ENCODE assay signal across 27 cellular contexts in genomic region chr5:60036539-60036938, GRCh38.
DNase-seq lines count a peak whose midpoint lies in the region; ATAC-seq and TF ChIP-seq lines count a peak whose summit lies in the region.
"Had no signal": no experiment of that assay in that cellular context is flagged by ENCODE, and none has a peak within 500 bp of the region (broad histone marks: within the 10 kb centered on the region; RNA-seq: fewer than 3 reads in every experiment).

No MANE protein-coding gene starts in this region.

- no peaks in the 10 kb centered on the region for H3K36me3 ChIP-seq in SJCRH30
- H3K36me3 ChIP-seq: heart right ventricle, neutrophil, upper lobe of right lung had no signal

- ATAC-seq in GM19467 (IDR thresholded peaks at IDR 0.05; ENCODE audit: unreplicated experiment) (no peak), HG03175 (IDR thresholded peaks at IDR 0.05; ENCODE audit: unreplicated experiment) (no peak)
- ATAC-seq: heart right ventricle, PC-3, Right ventricle myocardium inferior, upper lobe of right lung, WTC11 had no signal

- no peak overlapping the region for H3K27ac ChIP-seq in SJCRH30
- H3K27ac ChIP-seq: heart right ventricle, neutrophil, upper lobe of right lung had no signal

- no peaks in the 10 kb centered on the region for H3K27me3 Mint-ChIP-seq in progenitor cell of endocrine pancreas
- H3K27me3 Mint-ChIP-seq: activated naive CD4-positive, alpha-beta T cell treated with anti-CD3 and anti-CD28 coated beads, Interleukin-2, amount 10 ng/mL, durations not matched to agents 7 days and 5 days; CD4-positive, CD25-positive, alpha-beta regulatory T cell; memory B cell had no signal

- DNase-seq in NCI-H146 (lab: John Stamatoyannopoulos, UW): peak; percentile 1
- DNase-seq in NCI-H146 treated with DMSO at 0.1 percent for 48 hours (lab: John Stamatoyannopoulos, UW; ENCODE audit: unreplicated experiment): no peak
- peak; percentile 47 for DNase-seq in NCI-H2029 treated with DMSO at 0.1 percent for 48 hours (lab: John Stamatoyannopoulos, UW)
- peak; percentile 85 for DNase-seq in NCI-H774 (lab: John Stamatoyannopoulos, UW)
- no peak for DNase-seq in progenitor cell of endocrine pancreas (ENCODE audit: low spot score, unreplicated experiment)
- DNase-seq in SJCRH30: no peak
- DNase-seq: 8988T; activated naive CD4-positive, alpha-beta T cell treated with anti-CD3 and anti-CD28 coated beads, Interleukin-2, amount 10 ng/mL, durations not matched to agents 7 days and 5 days; amniotic stem cell; CD4-positive, CD25-positive, alpha-beta regulatory T cell; effector CD4-positive, alpha-beta T cell; heart right ventricle; NCI-H1694; NCI-H526; PC-3; small intestine; stimulated activated CD4-positive, alpha-beta T cell treated with anti-CD3 and anti-CD28 coated beads, Interleukin-1b, Interleukin-23, amount 100 ng/mL, for 48 hours; substantia nigra; SW 1271; T1000; upper lobe of right lung had no signal

- H3K4me1 ChIP-seq in SJCRH30: no peaks in the 10 kb centered on the region
- H3K4me1 ChIP-seq: heart right ventricle, upper lobe of right lung had no signal

- H3K36me3 Mint-ChIP-seq in progenitor cell of endocrine pancreas (ENCODE audit: insufficient read depth): peaks cover 1% of the 10 kb centered on the region
- H3K36me3 Mint-ChIP-seq: activated naive CD4-positive, alpha-beta T cell treated with anti-CD3 and anti-CD28 coated beads, Interleukin-2, amount 10 ng/mL, durations not matched to agents 7 days and 5 days; CD4-positive, CD25-positive, alpha-beta regulatory T cell; memory B cell had no signal

- H3K27ac Mint-ChIP-seq in progenitor cell of endocrine pancreas: peak overlapping the region; percentile 67
- H3K27ac Mint-ChIP-seq: activated naive CD4-positive, alpha-beta T cell treated with anti-CD3 and anti-CD28 coated beads, Interleukin-2, amount 10 ng/mL, durations not matched to agents 7 days and 5 days; CD4-positive, CD25-positive, alpha-beta regulatory T cell; memory B cell; WTC11 had no signal

- 0 out of 2 replicates have a peak, but pooled peaks cover 3% of the 10 kb centered on the region for H3K27me3 ChIP-seq in SJCRH30
- H3K27me3 ChIP-seq: heart right ventricle, neutrophil, upper lobe of right lung had no signal

- no peak overlapping the region for H3K4me3 ChIP-seq in SJCRH30
- H3K4me3 ChIP-seq: heart right ventricle, upper lobe of right lung had no signal

- H3K9me3 ChIP-seq in SJCRH30 (replicated peaks): 0 out of 2 replicates have a peak, but pooled peaks cover 3% of the 10 kb centered on the region
- H3K9me3 ChIP-seq: heart right ventricle, neutrophil, upper lobe of right lung had no signal

- H3K9me3 Mint-ChIP-seq in progenitor cell of endocrine pancreas (ENCODE audit: low read depth): peaks cover 4% of the 10 kb centered on the region
- H3K9me3 Mint-ChIP-seq: memory B cell had no signal

- peak overlapping the region; percentile 43 for H3K4me3 Mint-ChIP-seq in progenitor cell of endocrine pancreas (ENCODE audit: low read depth)
- H3K4me3 Mint-ChIP-seq: activated naive CD4-positive, alpha-beta T cell treated with anti-CD3 and anti-CD28 coated beads, Interleukin-2, amount 10 ng/mL, durations not matched to agents 7 days and 5 days; CD4-positive, CD25-positive, alpha-beta regulatory T cell; memory B cell; WTC11 had no signal

- peaks cover 28% of the 10 kb centered on the region for H3K4me1 Mint-ChIP-seq in progenitor cell of endocrine pancreas (ENCODE audit: low read depth)
- H3K4me1 Mint-ChIP-seq: activated naive CD4-positive, alpha-beta T cell treated with anti-CD3 and anti-CD28 coated beads, Interleukin-2, amount 10 ng/mL, durations not matched to agents 7 days and 5 days; CD4-positive, CD25-positive, alpha-beta regulatory T cell; memory B cell had no signal

- no peak for TF ChIP-seq CTCF in progenitor cell of endocrine pancreas (IDR thresholded peaks at IDR 0.05; ENCODE audit: unreplicated experiment)

Comparison
In these comparisons a context has a peak if more than half of its experiments do, and no peak if none do; other contexts are left out.
1. DNase-seq: peak in NCI-H146 (single experiment), NCI-H2029 treated with DMSO at 0.1 percent for 48 hours (single experiment) and NCI-H774 (single experiment); none in NCI-H146 treated with DMSO at 0.1 percent for 48 hours (single experiment), progenitor cell of endocrine pancreas (single experiment) and SJCRH30 (0 of 2).